In the genomic region with DNA sequence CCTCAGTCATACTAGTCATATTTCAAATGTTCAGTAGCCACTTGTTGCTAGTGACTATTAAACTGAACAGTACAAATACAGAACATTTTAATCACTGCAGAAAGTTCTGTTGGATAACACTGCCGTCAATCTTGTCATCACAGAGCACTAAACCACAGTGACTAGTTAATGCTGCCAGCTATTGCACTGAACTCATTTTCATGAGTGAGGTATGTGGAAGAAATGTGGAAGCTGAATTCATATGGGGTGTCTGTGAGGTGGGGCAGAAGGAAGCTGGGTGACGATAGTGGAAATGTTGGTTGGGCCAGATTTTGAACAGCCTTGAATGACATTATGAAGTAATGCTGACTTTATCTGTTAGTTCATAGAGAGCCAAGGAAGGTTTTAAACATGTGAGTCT, we compare ENCODE assay signal across 15 cellular contexts. TPM values are rescaled to one million over a fixed set of nuclear protein-coding genes. Genes with fewer than 3 reads are reported as not detected.
DNase-seq lines count a peak whose midpoint lies in the region; ATAC-seq and TF ChIP-seq lines count a peak whose summit lies in the region.
"Had no signal": no experiment of that assay in that cellular context is flagged by ENCODE, and none has a peak within 500 bp of the region (broad histone marks: within the 10 kb centered on the region; RNA-seq: fewer than 3 reads in every experiment).

No MANE protein-coding gene starts in this region.

- ATAC-seq in IMR-90 (ENCODE audit: low read depth) (no peak), upper lobe of left lung (ENCODE audit: low FRiP score in 2 of 2) (peak; percentile 82 to 92), HG02588 (IDR thresholded peaks at IDR 0.05; ENCODE audit: unreplicated experiment) (no peak), GM19328 (IDR thresholded peaks at IDR 0.05; ENCODE audit: unreplicated experiment) (no peak)
- ATAC-seq: activated T-helper 17 cell treated with anti-CD3 and anti-CD28 coated beads, Interleukin-2, amount 50 U/mL, for 72 hours; body of pancreas had no signal

- peak overlapping the region; percentile 9 for H3K27ac Mint-ChIP-seq in dendritic cell treated with granulocyte-macrophage colony-stimulating factor and Interleukin-4, amounts not matched to agents 40 ng/mL and 50 ng/mL, for 4 days
- H3K27ac Mint-ChIP-seq in activated T-helper 1 cell treated with anti-CD3 and anti-CD28 coated beads, Interleukin-12 subunit alpha, Interleukin-12 subunit beta, Interleukin-2, Interleukin-4 antibody, amounts not matched to agents 30 ng/mL and 10 ng/mL and 1 ng/mL, durations not matched to agents 14 hours and 24 hours and 36 hours: no peak overlapping the region
- H3K27ac Mint-ChIP-seq: activated T-helper 17 cell treated with anti-CD3 and anti-CD28 coated beads, Interleukin-2, amount 50 U/mL, for 72 hours; endodermal cell; stimulated activated naive CD8-positive, alpha-beta T cell treated with anti-CD3 and anti-CD28 coated beads, Interleukin-15, Interleukin-2, amounts not matched to agents 100 ng/mL and 50 ng/mL, for 24 hours had no signal

- H2AFZ ChIP-seq in IMR-90 (replicated peaks; ENCODE audit: low read length, poor library complexity): no peak overlapping the region
- H2AFZ ChIP-seq in mesenchymal stem cell (ENCODE audit: low read depth, low read length): no peak overlapping the region

- peaks cover 10% of the 10 kb centered on the region for H3K36me3 Mint-ChIP-seq in dendritic cell treated with granulocyte-macrophage colony-stimulating factor and Interleukin-4, amounts not matched to agents 40 ng/mL and 50 ng/mL, for 4 days (ENCODE audit: low read depth)
- H3K36me3 Mint-ChIP-seq in activated T-helper 1 cell treated with anti-CD3 and anti-CD28 coated beads, Interleukin-12 subunit alpha, Interleukin-12 subunit beta, Interleukin-2, Interleukin-4 antibody, amounts not matched to agents 30 ng/mL and 10 ng/mL and 1 ng/mL, durations not matched to agents 14 hours and 24 hours and 36 hours (ENCODE audit: low read depth): no peaks in the 10 kb centered on the region

- H3K4me3 ChIP-seq in IMR-90 (ENCODE audit: insufficient read depth, low read depth, low read length) (no peak overlapping the region), mesenchymal stem cell (ENCODE audit: insufficient read depth in 1 of 2, low read depth in 1 of 2, low read length in 2 of 2) (no peak overlapping the region), upper lobe of left lung (no peak overlapping the region)
- H3K4me3 ChIP-seq: body of pancreas had no signal

- H3K27me3 ChIP-seq in IMR-90 (ENCODE audit: control insufficient read depth, insufficient read depth, low read length) (no peaks in the 10 kb centered on the region), mesenchymal stem cell (ENCODE audit: control insufficient read depth in 1 of 2, insufficient read depth in 1 of 2, low read length in 2 of 2) (no peaks in the 10 kb centered on the region), upper lobe of left lung (no peaks in the 10 kb centered on the region)
- H3K27me3 ChIP-seq: body of pancreas had no signal

- peaks cover 24% of the 10 kb centered on the region for H3K4me1 Mint-ChIP-seq in dendritic cell treated with granulocyte-macrophage colony-stimulating factor and Interleukin-4, amounts not matched to agents 40 ng/mL and 50 ng/mL, for 4 days (ENCODE audit: low read depth)
- H3K4me1 Mint-ChIP-seq in activated T-helper 1 cell treated with anti-CD3 and anti-CD28 coated beads, Interleukin-12 subunit alpha, Interleukin-12 subunit beta, Interleukin-2, Interleukin-4 antibody, amounts not matched to agents 30 ng/mL and 10 ng/mL and 1 ng/mL, durations not matched to agents 14 hours and 24 hours and 36 hours (ENCODE audit: low read depth): no peaks in the 10 kb centered on the region

- peak overlapping the region; percentile 82 for H2BK20ac ChIP-seq in IMR-90 (ENCODE audit: low read depth, low read length)

- TF ChIP-seq POLR2A in IMR-90 (IDR thresholded peaks at IDR 0.05; ENCODE audit: low read depth, low read length) (no peak), upper lobe of left lung (IDR thresholded peaks at IDR 0.05) (no peak)

- no peak for TF ChIP-seq EP300 in upper lobe of left lung (IDR thresholded peaks at IDR 0.05)

- peak overlapping the region; percentile 51; the same call in 1 of the 2 replicates for H3K4ac ChIP-seq in IMR-90 (ENCODE audit: low read depth, low read length)
- H3K4ac ChIP-seq in mesenchymal stem cell (ENCODE audit: low read depth in 1 of 2, low read length in 2 of 2): no peak overlapping the region

- DNase-seq in IMR-90 (peak; percentile 69), mesenchymal stem cell (no peak), upper lobe of left lung (peak in 1 of 2 donors; percentile 30)
- DNase-seq in activated T-helper 1 cell treated with anti-CD3 and anti-CD28 coated beads, Interleukin-12 subunit alpha, Interleukin-12 subunit beta, Interleukin-2, Interleukin-4 antibody, amounts not matched to agents 30 ng/mL and 10 ng/mL and 1 ng/mL, durations not matched to agents 14 hours and 24 hours and 36 hours (ENCODE audit: low spot score): no peak
- DNase-seq: body of pancreas; CD8-positive, alpha-beta memory T cell; endodermal cell; Kasumi-1; mesendoderm; NCI-H1930 had no signal

- peak overlapping the region; percentile 24; the same call in 1 of the 2 replicates for H2BK120ac ChIP-seq in IMR-90 (ENCODE audit: low read depth, low read length)
- no peak overlapping the region for H2BK120ac ChIP-seq in mesenchymal stem cell (ENCODE audit: low read depth, low read length)

- peak overlapping the region; percentile 43; the same call in 1 of the 2 replicates for H2AK5ac ChIP-seq in IMR-90 (ENCODE audit: low read depth, low read length)
- peak overlapping the region; percentile 91 for H2AK5ac ChIP-seq in mesenchymal stem cell (ENCODE audit: low read length, severe bottlenecking)

- H2AK9ac ChIP-seq in IMR-90 (replicated peaks; ENCODE audit: low read depth, low read length, poor library complexity): no peak overlapping the region

- no peak for TF ChIP-seq RAD21 in IMR-90 (IDR thresholded peaks at IDR 0.05; ENCODE audit: low read length)

- H3K79me1 ChIP-seq in IMR-90 (ENCODE audit: low read depth in 1 of 2, low read length in 2 of 2) (peaks cover 38 to 62% of the 10 kb centered on the region in 2 experiments), mesenchymal stem cell (replicated peaks; ENCODE audit: low read length, poor library complexity, severe bottlenecking) (peaks cover 16% of the 10 kb centered on the region)

- H3K9me3 Mint-ChIP-seq in dendritic cell treated with granulocyte-macrophage colony-stimulating factor and Interleukin-4, amounts not matched to agents 40 ng/mL and 50 ng/mL, for 4 days: no peaks in the 10 kb centered on the region
- H3K9me3 Mint-ChIP-seq in activated T-helper 1 cell treated with anti-CD3 and anti-CD28 coated beads, Interleukin-12 subunit alpha, Interleukin-12 subunit beta, Interleukin-2, Interleukin-4 antibody, amounts not matched to agents 30 ng/mL and 10 ng/mL and 1 ng/mL, durations not matched to agents 14 hours and 24 hours and 36 hours: no peaks in the 10 kb centered on the region
- H3K9me3 Mint-ChIP-seq: activated T-helper 17 cell treated with anti-CD3 and anti-CD28 coated beads, Interleukin-2, amount 50 U/mL, for 72 hours; CD8-positive, alpha-beta memory T cell; endodermal cell; stimulated activated naive CD8-positive, alpha-beta T cell treated with anti-CD3 and anti-CD28 coated beads, Interleukin-15, Interleukin-2, amounts not matched to agents 100 ng/mL and 50 ng/mL, for 24 hours had no signal

- no peak overlapping the region for H4K91ac ChIP-seq in IMR-90 (ENCODE audit: insufficient read depth, low read depth, low read length)
- no peak overlapping the region for H4K91ac ChIP-seq in mesenchymal stem cell (ENCODE audit: low read length)

- H3K4me3 Mint-ChIP-seq in dendritic cell treated with granulocyte-macrophage colony-stimulating factor and Interleukin-4, amounts not matched to agents 40 ng/mL and 50 ng/mL, for 4 days: no peak overlapping the region
- H3K4me3 Mint-ChIP-seq in activated T-helper 1 cell treated with anti-CD3 and anti-CD28 coated beads, Interleukin-12 subunit alpha, Interleukin-12 subunit beta, Interleukin-2, Interleukin-4 antibody, amounts not matched to agents 30 ng/mL and 10 ng/mL and 1 ng/mL, durations not matched to agents 14 hours and 24 hours and 36 hours: no peak overlapping the region
- H3K4me3 Mint-ChIP-seq: activated T-helper 17 cell treated with anti-CD3 and anti-CD28 coated beads, Interleukin-2, amount 50 U/mL, for 72 hours; CD8-positive, alpha-beta memory T cell; endodermal cell; stimulated activated naive CD8-positive, alpha-beta T cell treated with anti-CD3 and anti-CD28 coated beads, Interleukin-15, Interleukin-2, amounts not matched to agents 100 ng/mL and 50 ng/mL, for 24 hours had no signal

- peak overlapping the region; percentile 29 for H3K14ac ChIP-seq in IMR-90 (replicated peaks; ENCODE audit: low read depth, low read length)
- H3K14ac ChIP-seq in mesenchymal stem cell (ENCODE audit: low read length in 2 of 2): no peak overlapping the region

- no peak overlapping the region; a peak in 1 of 4 replicates for H4K8ac ChIP-seq in IMR-90 (ENCODE audit: low read depth in 2 of 2, low read length in 2 of 2)
- no peak overlapping the region for H4K8ac ChIP-seq in mesenchymal stem cell (ENCODE audit: low read length)

- no peak overlapping the region for H3K56ac ChIP-seq in IMR-90 (ENCODE audit: extremely low read depth, insufficient read depth, low read length)

- POLR2A ChIA-PET in IMR-90 (lab: Charles Lee; ENCODE audit: unreplicated experiment): no interaction called here

- H3K27ac ChIP-seq in IMR-90 (ENCODE audit: insufficient read depth, low read length) (no peak overlapping the region), mesenchymal stem cell (ENCODE audit: low read length, poor library complexity, severe bottlenecking) (no peak overlapping the region), upper lobe of left lung (peak overlapping the region in 2 of 4 donors; percentile 41 to 54)
- H3K27ac ChIP-seq: body of pancreas had no signal

- no peaks in the 10 kb centered on the region for H3K27me3 Mint-ChIP-seq in dendritic cell treated with granulocyte-macrophage colony-stimulating factor and Interleukin-4, amounts not matched to agents 40 ng/mL and 50 ng/mL, for 4 days
- H3K27me3 Mint-ChIP-seq in activated T-helper 1 cell treated with anti-CD3 and anti-CD28 coated beads, Interleukin-12 subunit alpha, Interleukin-12 subunit beta, Interleukin-2, Interleukin-4 antibody, amounts not matched to agents 30 ng/mL and 10 ng/mL and 1 ng/mL, durations not matched to agents 14 hours and 24 hours and 36 hours (ENCODE audit: insufficient read depth): no peaks in the 10 kb centered on the region
- H3K27me3 Mint-ChIP-seq: activated T-helper 17 cell treated with anti-CD3 and anti-CD28 coated beads, Interleukin-2, amount 50 U/mL, for 72 hours; CD8-positive, alpha-beta memory T cell; stimulated activated naive CD8-positive, alpha-beta T cell treated with anti-CD3 and anti-CD28 coated beads, Interleukin-15, Interleukin-2, amounts not matched to agents 100 ng/mL and 50 ng/mL, for 24 hours had no signal

- H3K9me3 ChIP-seq in IMR-90 (ENCODE audit: control insufficient read depth, insufficient read depth, low read length) (no peaks in the 10 kb centered on the region), mesenchymal stem cell (ENCODE audit: control insufficient read depth, low read length) (no peaks in the 10 kb centered on the region), upper lobe of left lung (no peaks in the 10 kb centered on the region)
- H3K9me3 ChIP-seq: body of pancreas had no signal

- intact Hi-C loops in IMR-90 (cut with micrococcal nuclease): no loop called here
- intact Hi-C loops in dendritic cell treated with granulocyte-macrophage colony-stimulating factor and Interleukin-4, amounts not matched to agents 40 ng/mL and 50 ng/mL, for 4 days (cut with micrococcal nuclease): no loop called here
- intact Hi-C loops in activated T-helper 1 cell treated with anti-CD3 and anti-CD28 coated beads, Interleukin-12 subunit alpha, Interleukin-12 subunit beta, Interleukin-2, Interleukin-4 antibody, amounts not matched to agents 30 ng/mL and 10 ng/mL and 1 ng/mL, durations not matched to agents 14 hours and 24 hours and 36 hours (cut with micrococcal nuclease): no loop called here

- no TSS peak for BruUV-seq in IMR-90 (replicated peaks; lab: Mats Ljungman, UMichigan)

- H4K20me1 ChIP-seq in IMR-90 (ENCODE audit: insufficient read depth, low read length): no peaks in the 10 kb centered on the region

- H3K18ac ChIP-seq in IMR-90 (ENCODE audit: low read depth, low read length) (no peak overlapping the region; the same call in 1 of the 2 replicates), mesenchymal stem cell (ENCODE audit: low read depth in 1 of 2, low read length in 2 of 2) (no peak overlapping the region)

- in situ Hi-C loops in IMR-90 (cut with MboI; ENCODE audit: low sequenced_read_pairs): no loop called here

- TF ChIP-seq CTCF in IMR-90 (conservative IDR thresholded peaks at IDR 0.05; ENCODE audit: low read depth, low read length) (no peak), upper lobe of left lung (IDR thresholded peaks at IDR 0.05) (no peak)

- H3K9me1 ChIP-seq in IMR-90 (ENCODE audit: insufficient read depth, low read length): peaks cover 23% of the 10 kb centered on the region

- CTCF ChIA-PET in IMR-90 (lab: Yijun Ruan, JAX): interaction anchor here (1.0 kb wide), 1 partner anchor 18 kb away, joined by 3 read pairs; no protein-coding TSS in a partner anchor

- H2BK5ac ChIP-seq in IMR-90 (ENCODE audit: low read depth, low read length, poor library complexity, severe bottlenecking) (no peak overlapping the region), mesenchymal stem cell (ENCODE audit: low read depth, low read length, poor library complexity, severe bottlenecking) (no peak overlapping the region)

- no peak overlapping the region for H2BK12ac ChIP-seq in mesenchymal stem cell (ENCODE audit: low read length in 2 of 2)

- H3K4me1 ChIP-seq in IMR-90 (ENCODE audit: control insufficient read depth, insufficient read depth, low read length): peaks cover 18% of the 10 kb centered on the region
- H3K4me1 ChIP-seq in mesenchymal stem cell (ENCODE audit: control insufficient read depth, insufficient read depth, low read depth, low read length): peaks cover 4% of the 10 kb centered on the region
- peaks cover 6 to 26% (median 16%) of the 10 kb centered on the region in 4 donors for H3K4me1 ChIP-seq in upper lobe of left lung

- H3K36me3 ChIP-seq in IMR-90 (ENCODE audit: control insufficient read depth, insufficient read depth, low read length) (no peaks in the 10 kb centered on the region), mesenchymal stem cell (ENCODE audit: control insufficient read depth in 1 of 2, insufficient read depth in 2 of 2, low read depth in 1 of 2, low read length in 2 of 2) (peaks cover 0 to 7% of the 10 kb centered on the region in 2 experiments), upper lobe of left lung (no peaks in the 10 kb centered on the region)

- dilution Hi-C loops in IMR-90 (cut with HindIII; ENCODE audit: low sequenced_read_pairs, unreplicated experiment): no loop called here

- H3K9ac ChIP-seq in IMR-90 (ENCODE audit: low read depth, low read length) (no peak overlapping the region), mesenchymal stem cell (ENCODE audit: low read length) (peak overlapping the region; percentile 46)

- peak overlapping the region; percentile 64; the same call in 1 of the 2 replicates for H3K23ac ChIP-seq in IMR-90 (ENCODE audit: low read depth, low read length)
- no peak overlapping the region for H3K23ac ChIP-seq in mesenchymal stem cell (ENCODE audit: low read length in 2 of 2)

- H2BK15ac ChIP-seq in IMR-90 (ENCODE audit: low read depth, low read length) (peak overlapping the region; percentile 66; the same call in 2 of the 3 replicates), mesenchymal stem cell (ENCODE audit: low read depth, poor library complexity, severe bottlenecking) (no peak overlapping the region)

- H3K4me2 ChIP-seq in IMR-90 (ENCODE audit: low read depth, low read length): no peak overlapping the region; the same call in 1 of the 2 replicates
- no peak overlapping the region for H3K4me2 ChIP-seq in mesenchymal stem cell (ENCODE audit: low read length, poor library complexity, severe bottlenecking)

- WGBS in IMR-90 (ENCODE audit: extremely low coverage in 2 of 2, insufficient read length in 1 of 2), 2 experiments: 67% methylated on average over 1 of the region's 2 CpGs; no CpG with 5 or more reads in 1 of the 2 experiments
- WGBS in mesenchymal stem cell: 93% methylated on average over 2 of the region's 2 CpGs
- 55 to 59% methylated on average over 2 of the region's 2 CpGs for WGBS in upper lobe of left lung, 2 donors

- peak overlapping the region; percentile 30; the same call in 1 of the 2 replicates for H4K5ac ChIP-seq in IMR-90 (ENCODE audit: low read depth, low read length)

RNA-seq across cellular contexts. Expression of gene OSBPL9, which starts 49.6 kb away (rescaled TPM):
- total RNA-seq in IMR-90 (2012; rRNA removed): 98.9 and 127 TPM in 2 replicates
- 38.1 and 51.4 TPM in 2 replicates for polyA plus RNA-seq in IMR-90 (2012; rRNA removed)
- polyA plus RNA-seq in IMR-90 (2012; cell fraction: cytosol; rRNA removed): 11.8 and 14.9 TPM in 2 replicates
- polyA plus RNA-seq in IMR-90 (2012; cell fraction: nucleus; rRNA removed; ENCODE audit: low replicate concordance): 15.3 and 74.5 TPM in 2 replicates
- polyA plus RNA-seq in mesenchymal stem cell (2013, experiment 1 of 2): 48.8 TPM
- 49.0 TPM for polyA plus RNA-seq in mesenchymal stem cell (2013, experiment 2 of 2)
- 100 to 1,000 TPM in 3 of 6 donors, 10 to 100 TPM in 3; 55.7 to 271 (median 94.9) TPM for total RNA-seq in upper lobe of left lung
- total RNA-seq in activated T-helper 1 cell treated with anti-CD3 and anti-CD28 coated beads, Interleukin-12 subunit alpha, Interleukin-12 subunit beta, Interleukin-2, Interleukin-4 antibody, amounts not matched to agents 30 ng/mL and 10 ng/mL and 1 ng/mL, durations not matched to agents 14 hours and 24 hours and 36 hours: 48.1 and 48.8 TPM in 2 replicates

Comparison
In these comparisons a context has a peak if more than half of its experiments do, and no peak if none do; other contexts are left out.
1. ATAC-seq: peak in upper lobe of left lung (2 of 2); none in IMR-90 (single experiment), HG02588 (single experiment) and GM19328 (single experiment).